In genomic region chr19:1241417-1242095, GRCh38 we compare ENCODE assay signal across 8 cellular contexts. TPM values are rescaled to one million over a fixed set of nuclear protein-coding genes. Genes with fewer than 3 reads are reported as not detected.
DNase-seq lines count a peak whose midpoint lies in the region; TF ChIP-seq lines count a peak whose summit lies in the region.

TSS of gene ATP5F1D (plus strand) at chr19:1241751. CDS start at chr19:1241851, 100 bp downstream.

- no peak for TF ChIP-seq CTCF in HFFc6 (IDR thresholded peaks at IDR 0.05)
- no peak for TF ChIP-seq CTCF in SU-DHL-6 (IDR thresholded peaks at IDR 0.05; ENCODE audit: insufficient read depth, low read length, poor library complexity, severe bottlenecking)
- TF ChIP-seq CTCF in osteoblast (IDR thresholded peaks at IDR 0.05; ENCODE audit: extremely low read depth, low read depth, low read length), result no peak
- TF ChIP-seq CTCF in testis (IDR thresholded peaks at IDR 0.05), result peak in 1 of 3 experiments; percentile 11

- no peaks in the 10 kb centered on the region for H3K36me3 Mint-ChIP-seq in HFFc6 (ENCODE audit: low read depth)
- H3K36me3 Mint-ChIP-seq in activated naive CD8-positive, alpha-beta T cell, result no peaks in the 10 kb centered on the region

- peak within 1 kb of the TSS; percentile 69 for H3K27ac ChIP-seq in SU-DHL-6 (ENCODE audit: low read depth, low read length)
- H3K27ac ChIP-seq in osteoblast (ENCODE audit: low read depth, low read length), result peak within 1 kb of the TSS; percentile 82
- H3K27ac ChIP-seq in testis, result peak within 1 kb of the TSS; percentile 90 to 97

- 1% methylated on average over 38 to 69 of the region's 79 CpGs for WGBS in testis, 2 donors

- peak; percentile 46 for TF ChIP-seq POLR2A in testis (IDR thresholded peaks at IDR 0.05)

- H3K4me2 ChIP-seq in SU-DHL-6 (ENCODE audit: low read depth, low read length, poor library complexity, severe bottlenecking) (peak within 1 kb of the TSS; percentile 84), osteoblast (ENCODE audit: insufficient read depth, low read length) (peak within 1 kb of the TSS; percentile 90)

- H3K4me1 Mint-ChIP-seq in HFFc6 (ENCODE audit: low read depth), result peaks cover 25% of the 10 kb centered on the region
- peaks cover 26% of the 10 kb centered on the region for H3K4me1 Mint-ChIP-seq in activated naive CD8-positive, alpha-beta T cell (ENCODE audit: low read depth)

- DNase-seq in ELR (ENCODE audit: low read depth), result peak; percentile 97
- DNase-seq in HFFc6, result peak; percentile 91
- peak; percentile 92 to 96 (median 94) for DNase-seq in NCI-H1417 (lab: John Stamatoyannopoulos, UW)
- peak; percentile 95 for DNase-seq in glomerular visceral epithelial cell (ENCODE audit: extremely low spot score)
- DNase-seq in osteoblast (ENCODE audit: insufficient read length, low spot score, missing footprints), result peak; percentile 100
- DNase-seq in testis, result peak; percentile 95

- no peaks in the 10 kb centered on the region for H4K20me1 ChIP-seq in SU-DHL-6 (ENCODE audit: low read depth, low read length)
- peaks cover 21% of the 10 kb centered on the region for H4K20me1 ChIP-seq in osteoblast (ENCODE audit: insufficient read depth, low read length)

- H3K79me2 ChIP-seq in SU-DHL-6 (ENCODE audit: insufficient read depth, low read length), result peaks cover 11% of the 10 kb centered on the region; the same call in 1 of the 2 replicates
- peaks cover 29% of the 10 kb centered on the region for H3K79me2 ChIP-seq in osteoblast (ENCODE audit: insufficient read depth, low read length)

- H3K9me2 ChIP-seq in SU-DHL-6 (replicated peaks; ENCODE audit: insufficient read depth, low read length), result no peaks in the 10 kb centered on the region

- intact Hi-C loops in testis (cut with DNase I; ENCODE audit: low total_unique reads), result no loop called here

- peak within 1 kb of the TSS; percentile 99 for H3K9ac ChIP-seq in SU-DHL-6 (ENCODE audit: low read length)

- peak within 1 kb of the TSS; percentile 87 for H3K27ac Mint-ChIP-seq in HFFc6
- peak within 1 kb of the TSS; percentile 89 for H3K27ac Mint-ChIP-seq in activated naive CD8-positive, alpha-beta T cell

- H3K27me3 ChIP-seq in SU-DHL-6 (ENCODE audit: low read length), result no peaks in the 10 kb centered on the region
- H3K27me3 ChIP-seq in osteoblast (ENCODE audit: insufficient read depth, low read length), result no peaks in the 10 kb centered on the region
- no peaks in the 10 kb centered on the region for H3K27me3 ChIP-seq in testis

- peak within 1 kb of the TSS; percentile 42 for H2AFZ ChIP-seq in SU-DHL-6 (ENCODE audit: low read depth, low read length, severe bottlenecking)
- peak within 1 kb of the TSS; percentile 90 for H2AFZ ChIP-seq in osteoblast (ENCODE audit: low read length)

- H3K4me3 Mint-ChIP-seq in HFFc6, result peak within 1 kb of the TSS; percentile 84
- H3K4me3 Mint-ChIP-seq in activated naive CD8-positive, alpha-beta T cell, result peak within 1 kb of the TSS; percentile 93

- H3K4me1 ChIP-seq in osteoblast (ENCODE audit: insufficient read depth, low read length) (peaks cover 40% of the 10 kb centered on the region), testis (peaks cover 75% of the 10 kb centered on the region)

- no peaks in the 10 kb centered on the region for H3K9me3 Mint-ChIP-seq in HFFc6
- H3K9me3 Mint-ChIP-seq in activated naive CD8-positive, alpha-beta T cell (ENCODE audit: low read depth), result no peaks in the 10 kb centered on the region

- H3K36me3 ChIP-seq in SU-DHL-6 (ENCODE audit: low read length), result no peaks in the 10 kb centered on the region
- no peaks in the 10 kb centered on the region for H3K36me3 ChIP-seq in osteoblast (ENCODE audit: insufficient read depth, low read length)
- no peaks in the 10 kb centered on the region for H3K36me3 ChIP-seq in testis (ENCODE audit: low read depth, missing control alignments)

- peaks cover 4% of the 10 kb centered on the region; the same call in 1 of the 2 replicates for H3K27me3 Mint-ChIP-seq in HFFc6 (ENCODE audit: insufficient read depth)
- peaks cover 2% of the 10 kb centered on the region for H3K27me3 Mint-ChIP-seq in activated naive CD8-positive, alpha-beta T cell

- peaks cover 32% of the 10 kb centered on the region for H3F3A ChIP-seq in SU-DHL-6 (ENCODE audit: insufficient read depth)

- peak within 1 kb of the TSS; percentile 75 for H3K4me3 ChIP-seq in SU-DHL-6 (ENCODE audit: insufficient read depth, low read length, poor library complexity, severe bottlenecking)
- peak within 1 kb of the TSS; percentile 89 for H3K4me3 ChIP-seq in osteoblast (ENCODE audit: insufficient read depth, low read length)
- H3K4me3 ChIP-seq in testis, result peak within 1 kb of the TSS; percentile 88 to 91

- no peaks in the 10 kb centered on the region for H3K9me3 ChIP-seq in SU-DHL-6 (ENCODE audit: insufficient read depth, low read length)
- no peaks in the 10 kb centered on the region for H3K9me3 ChIP-seq in osteoblast (ENCODE audit: low read depth, low read length)
- H3K9me3 ChIP-seq in testis, result no peaks in the 10 kb centered on the region

RNA-seq across cellular contexts. Expression of gene ATP5F1D, which starts in this region (rescaled TPM):
- 100 to 1,000 TPM; 190 to 243 (median 217) TPM for total RNA-seq in HFFc6 (2021; fragmentation: NEBNext Ultra II Directional; extraction: Animal tissue kit (Norgen Biotek cat#: 25700))
- total RNA-seq in osteoblast (12.4 and 13.8 TPM in 2 replicates), testis (100 to 1,000 TPM; 104 to 166 TPM)
- polyA plus RNA-seq in testis (ENCODE audit: insufficient read depth, low read depth, low replicate concordance), result 94.5 TPM

Comparison
In these comparisons a context has a peak if more than half of its experiments do, and no peak if none do; other contexts are left out.
1. Peak in every context shown above with its lines: DNase-seq, H3K4me3 ChIP-seq and H3K27ac ChIP-seq.